Comparison of ENCODE assay signal across 14 cellular contexts in the genomic region with DNA sequence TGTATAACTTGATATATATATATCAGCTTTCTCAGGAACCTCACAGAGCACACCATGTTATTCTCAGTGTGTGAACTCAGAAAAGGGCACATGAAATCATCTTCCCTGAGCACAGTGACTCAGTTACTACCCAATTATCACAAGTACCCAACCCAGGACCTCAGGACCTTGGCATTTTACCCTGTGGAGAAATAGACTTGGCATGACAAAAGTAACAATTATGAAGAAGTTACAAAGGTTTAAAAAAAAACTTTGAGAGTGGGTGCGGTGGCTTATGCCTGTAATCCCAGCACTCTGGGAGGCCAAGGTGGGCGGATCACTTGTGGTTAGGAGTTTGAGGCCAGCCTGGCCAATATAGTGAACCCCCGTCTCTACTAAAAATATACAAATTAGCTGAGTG. TPM values are rescaled to one million over a fixed set of nuclear protein-coding genes. Genes with fewer than 3 reads are reported as not detected.
DNase-seq lines count a peak whose midpoint lies in the region; TF ChIP-seq lines count a peak whose summit lies in the region.
"Had no signal": no experiment of that assay in that cellular context is flagged by ENCODE, and none has a peak within 500 bp of the region (broad histone marks: within the 10 kb centered on the region; RNA-seq: fewer than 3 reads in every experiment).

No MANE protein-coding gene starts in this region.

- no peaks in the 10 kb centered on the region for H3K9me2 ChIP-seq in PC-9 (ENCODE audit: insufficient read depth)

- H3F3A ChIP-seq in PC-9 (ENCODE audit: insufficient read depth, low read depth), result no peaks in the 10 kb centered on the region

- H3K4me3 ChIP-seq in epithelial cell of esophagus (ENCODE audit: low read length), result no peak overlapping the region
- H3K4me3 ChIP-seq in skeletal muscle cell (ENCODE audit: low read depth, low read length), result no peak overlapping the region
- H3K4me3 ChIP-seq in PC-9, result no peak overlapping the region
- no peak overlapping the region for H3K4me3 ChIP-seq in tibial nerve
- H3K4me3 ChIP-seq: BLaER1, K562 had no signal

- no peaks in the 10 kb centered on the region for H4K20me1 ChIP-seq in PC-9 (ENCODE audit: insufficient read depth)
- H4K20me1 ChIP-seq: BLaER1 had no signal

- no peaks in the 10 kb centered on the region for H3K79me2 ChIP-seq in PC-9 (ENCODE audit: low read depth)

- DNase-seq in EL (peak; percentile 22), RPMI7951 (ENCODE audit: low read depth) (peak; percentile 29), epithelial cell of esophagus (ENCODE audit: low read depth) (peak; percentile 63), skeletal muscle cell (ENCODE audit: low read depth) (peak; percentile 32), PC-9 (no peak), tibial nerve (ENCODE audit: low spot score in 2 of 2) (no peak)
- no peak for DNase-seq in stimulated activated CD4-positive, alpha-beta T cell treated with anti-CD3 and anti-CD28 coated beads, Interleukin-4, amount 100 ng/mL, for 24 hours
- DNase-seq in stimulated activated CD4-positive, alpha-beta T cell treated with anti-CD3 and anti-CD28 coated beads, Interleukin-4, amount 100 ng/mL, for 4 hours, result no peak
- DNase-seq: MM.1S, NCI-H2029, NCI-H2171 treated with DMSO at 0.1 percent for 48 hours, NCI-H510A treated with DMSO at 0.1 percent for 48 hours had no signal

- H3K27me3 ChIP-seq in PC-9 (ENCODE audit: insufficient read depth, low read depth) (no peaks in the 10 kb centered on the region), tibial nerve (no peaks in the 10 kb centered on the region)
- H3K27me3 ChIP-seq: BLaER1 had no signal

- TF ChIP-seq POLR2A in tibial nerve (IDR thresholded peaks at IDR 0.05), result no peak

- no peaks in the 10 kb centered on the region for H3K9me3 ChIP-seq in PC-9 (ENCODE audit: insufficient read depth, low read depth)
- no peaks in the 10 kb centered on the region for H3K9me3 ChIP-seq in tibial nerve
- H3K9me3 ChIP-seq: BLaER1 had no signal

- BruUV-seq in PC-9 (replicated peaks; lab: Mats Ljungman, UMichigan), result no TSS peak

- no peak overlapping the region for H2AFZ ChIP-seq in PC-9

- peaks cover 13% of the 10 kb centered on the region for H3K4me1 ChIP-seq in PC-9 (replicated peaks; ENCODE audit: insufficient read depth)
- H3K4me1 ChIP-seq in tibial nerve, result peaks cover 0 to 8% (median 0%) of the 10 kb centered on the region in 4 donors

- H3K4me2 ChIP-seq in PC-9, result no peak overlapping the region
- H3K4me2 ChIP-seq: BLaER1 had no signal

- WGBS in tibial nerve, 2 donors, result 71 to 75% methylated on average over 3 of the region's 3 CpGs

- intact Hi-C loops in PC-9 (cut with micrococcal nuclease; ENCODE audit: unreplicated experiment), result loop anchor here (5.0 to 10.0 kb wide), 3 partner anchors 173 to 953 kb away; partner anchors contain the start of gene ARPP19

- H3K36me3 ChIP-seq in PC-9 (ENCODE audit: low read depth), result no peaks in the 10 kb centered on the region
- H3K36me3 ChIP-seq in tibial nerve, result no peaks in the 10 kb centered on the region
- H3K36me3 ChIP-seq: BLaER1 had no signal

- POLR2A ChIA-PET in PC-9 (lab: Charles Lee; ENCODE audit: unreplicated experiment), result no interaction called here

- CTCF ChIA-PET in PC-9 (lab: Charles Lee), result no interaction called here

- H3K27ac ChIP-seq in PC-9 (no peak overlapping the region), tibial nerve (no peak overlapping the region)
- H3K27ac ChIP-seq: BLaER1 had no signal

- TF ChIP-seq CTCF in epithelial cell of esophagus (IDR thresholded peaks at IDR 0.05; ENCODE audit: insufficient read depth, low read depth, low read length, missing control alignments) (no peak), PC-9 (conservative IDR thresholded peaks at IDR 0.05) (no peak), tibial nerve (IDR thresholded peaks at IDR 0.05) (no peak)

- no peak for TF ChIP-seq EP300 in tibial nerve (IDR thresholded peaks at IDR 0.05)

RNA-seq across cellular contexts. Expression of gene ONECUT1, which starts 52.4 kb away (rescaled TPM):
- total RNA-seq in RPMI7951 (2014; rRNA removed; shearing (Covaris generic)), result not detected in 2 replicates
- total RNA-seq in PC-9 (2021) (not detected in 2 replicates), tibial nerve (1 to 10 TPM in 1 of 4 donors, under 1 TPM in 1, not detected in 2; 0.22 to 2.4 TPM)
- total RNA-seq: K562 had no signal

RNA-seq across cellular contexts. Expression of gene ATOSA, which starts 58.5 kb away (rescaled TPM):
- 9.6 and 11.4 TPM in 2 replicates for total RNA-seq in RPMI7951 (2014; rRNA removed; shearing (Covaris generic))
- total RNA-seq in PC-9 (2021), result 30.4 and 35.7 TPM in 2 replicates
- total RNA-seq in tibial nerve, result 10 to 100 TPM; 64.5 to 98.8 (median 88.5) TPM

Comparison
In these comparisons a context has a peak if more than half of its experiments do, and no peak if none do; other contexts are left out.
1. DNase-seq: peak in EL (single experiment), RPMI7951 (single experiment), epithelial cell of esophagus (single experiment) and skeletal muscle cell (single experiment); none in PC-9 (0 of 2), stimulated activated CD4-positive, alpha-beta T cell treated with anti-CD3 and anti-CD28 coated beads, Interleukin-4, amount 100 ng/mL, for 24 hours (single experiment), stimulated activated CD4-positive, alpha-beta T cell treated with anti-CD3 and anti-CD28 coated beads, Interleukin-4, amount 100 ng/mL, for 4 hours (0 of 2) and tibial nerve (0 of 2).